23 cellular contexts compared by ENCODE assay signal in the genomic region with DNA sequence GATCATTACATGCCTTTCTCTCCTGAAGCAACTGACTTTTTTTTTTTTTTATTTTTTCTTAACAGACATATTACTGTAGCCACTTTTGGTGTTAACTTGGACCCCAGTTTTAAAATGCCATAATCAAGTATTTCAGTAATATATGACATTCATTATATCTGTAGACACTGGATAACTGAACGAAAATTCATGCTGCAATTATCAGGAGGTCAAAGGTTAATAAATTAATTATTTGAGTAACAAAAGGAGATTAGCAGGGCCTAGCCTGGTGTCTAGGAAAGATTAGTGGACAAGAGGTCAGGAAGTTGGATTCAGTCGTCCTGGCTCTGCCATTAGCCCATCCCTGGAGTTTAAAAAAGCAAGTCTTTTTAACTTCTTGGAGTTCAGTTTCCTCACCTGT.
"Had no signal": no experiment of that assay in that cellular context is flagged by ENCODE, and none has a peak within 500 bp of the region (broad histone marks: within the 10 kb centered on the region; RNA-seq: fewer than 3 reads in every experiment).

No MANE protein-coding gene starts in this region.

- ATAC-seq: heart left ventricle; left colon; lower lobe of right lung; right cardiac atrium; stimulated activated naive B cell treated with anti-CD40 and anti-IgM and Interleukin-4, amounts not matched to agents 10 μg/mL and 1 μg/mL and 100 μg/mL, for 72 hours; upper lobe of right lung had no signal

- H3K4me2 ChIP-seq: neural progenitor cell had no signal

- H3K27me3 Mint-ChIP-seq: stimulated activated naive B cell treated with anti-CD40 and anti-IgM and Interleukin-4, amounts not matched to agents 10 μg/mL and 1 μg/mL and 100 μg/mL, for 72 hours; stimulated activated naive CD8-positive, alpha-beta T cell treated with anti-CD3 and anti-CD28 coated beads, Interleukin-15, Interleukin-2, amounts not matched to agents 100 ng/mL and 50 ng/mL, for 24 hours had no signal

- H3K36me3 Mint-ChIP-seq: stimulated activated naive B cell treated with anti-CD40 and anti-IgM and Interleukin-4, amounts not matched to agents 10 μg/mL and 1 μg/mL and 100 μg/mL, for 72 hours had no signal

- H3K9ac ChIP-seq: neural progenitor cell had no signal

- H3K27ac ChIP-seq: coronary artery, left ventricle myocardium inferior, lower lobe of right lung, neural progenitor cell, prostate gland, suprapubic skin, transverse colon, upper lobe of right lung had no signal

- H3K4me3 Mint-ChIP-seq: nephron; neural progenitor cell; stimulated activated naive B cell treated with anti-CD40 and anti-IgM and Interleukin-4, amounts not matched to agents 10 μg/mL and 1 μg/mL and 100 μg/mL, for 72 hours; stimulated activated naive CD8-positive, alpha-beta T cell treated with anti-CD3 and anti-CD28 coated beads, Interleukin-15, Interleukin-2, amounts not matched to agents 100 ng/mL and 50 ng/mL, for 24 hours had no signal

- H3K27me3 ChIP-seq: heart left ventricle, neural progenitor cell, suprapubic skin, transverse colon, upper lobe of right lung, uterus had no signal

- H3K36me3 ChIP-seq: neural progenitor cell, prostate gland, transverse colon had no signal

- DNase-seq: dermis blood vessel endothelial cell; heart left ventricle; hippocampal formation; islet precursor cell; kidney glomerular epithelial cell; left colon; left ventricle myocardium inferior; lower lobe of right lung; right cardiac atrium; stimulated activated CD4-positive, alpha-beta T cell treated with anti-CD3 and anti-CD28 coated beads, Interleukin-15, amount 100 ng/mL, for 24 hours; stimulated activated CD4-positive, alpha-beta T cell treated with anti-CD3 and anti-CD28 coated beads, Interleukin-2, amount 100 ng/mL, for 48 hours; stimulated activated naive B cell treated with anti-CD40 and anti-IgM and Interleukin-4, amounts not matched to agents 10 μg/mL and 1 μg/mL and 100 μg/mL, for 72 hours; transverse colon; upper lobe of right lung; uterus had no signal

- H2AFZ ChIP-seq: neural progenitor cell had no signal

- H3K4me1 ChIP-seq: prostate gland had no signal

- H3K9me3 ChIP-seq: heart left ventricle, left ventricle myocardium inferior, lower lobe of right lung, prostate gland, suprapubic skin, transverse colon, upper lobe of right lung, uterus had no signal

- H3K9me3 Mint-ChIP-seq: nephron; neural progenitor cell; stimulated activated naive B cell treated with anti-CD40 and anti-IgM and Interleukin-4, amounts not matched to agents 10 μg/mL and 1 μg/mL and 100 μg/mL, for 72 hours; stimulated activated naive CD8-positive, alpha-beta T cell treated with anti-CD3 and anti-CD28 coated beads, Interleukin-15, Interleukin-2, amounts not matched to agents 100 ng/mL and 50 ng/mL, for 24 hours had no signal

- FAIRE-seq: frontal cortex had no signal

- H3K27ac Mint-ChIP-seq: nephron; neural progenitor cell; stimulated activated naive B cell treated with anti-CD40 and anti-IgM and Interleukin-4, amounts not matched to agents 10 μg/mL and 1 μg/mL and 100 μg/mL, for 72 hours; stimulated activated naive CD8-positive, alpha-beta T cell treated with anti-CD3 and anti-CD28 coated beads, Interleukin-15, Interleukin-2, amounts not matched to agents 100 ng/mL and 50 ng/mL, for 24 hours had no signal

- H3K4me3 ChIP-seq: coronary artery, heart left ventricle, left ventricle myocardium inferior, lower lobe of right lung, neural progenitor cell, prostate gland, skin epidermis, suprapubic skin, transverse colon, upper lobe of right lung, uterus had no signal
